In genomic region chr17:7241783-7242716, GRCh38 we compare ENCODE assay signal across 2 cellular contexts.
TF ChIP-seq lines count a peak whose summit lies in the region.

GABARAP (minus strand) TSS chr17:7242449; CDS start chr17:7242330, 119 bp downstream.

TF ChIP-seq in A549, 52 proteins besides CTCF, POLR2A, EP300 and RAD21 (continued from another document):
- peak; percentile 92 for TF ChIP-seq PBX3 (IDR thresholded peaks at IDR 0.05)
- 0 out of 2 replicates have a peak, but pooled peaks have one; percentile 2 for TF ChIP-seq USF2 (IDR thresholded peaks at IDR 0.05)
- TF ChIP-seq, protein P1, sequence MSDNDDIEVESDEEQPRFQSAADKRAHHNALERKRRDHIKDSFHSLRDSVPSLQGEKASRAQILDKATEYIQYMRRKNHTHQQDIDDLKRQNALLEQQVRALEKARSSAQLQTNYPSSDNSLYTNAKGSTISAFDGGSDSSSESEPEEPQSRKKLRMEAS (IDR thresholded peaks at IDR 0.05), result peak; percentile 31; the same call in 1 of the 2 replicates
- TF ChIP-seq RCOR1 (IDR thresholded peaks at IDR 0.05; ENCODE audit: low read depth, low read length), result no peak
- no peak for TF ChIP-seq KDM5A (IDR thresholded peaks at IDR 0.05)
- TF ChIP-seq, protein P2, sequence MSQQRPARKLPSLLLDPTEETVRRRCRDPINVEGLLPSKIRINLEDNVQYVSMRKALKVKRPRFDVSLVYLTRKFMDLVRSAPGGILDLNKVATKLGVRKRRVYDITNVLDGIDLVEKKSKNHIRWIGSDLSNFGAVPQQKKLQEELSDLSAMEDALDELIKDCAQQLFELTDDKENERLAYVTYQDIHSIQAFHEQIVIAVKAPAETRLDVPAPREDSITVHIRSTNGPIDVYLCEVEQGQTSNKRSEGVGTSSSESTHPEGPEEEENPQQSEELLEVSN (IDR thresholded peaks at IDR 0.05; ENCODE audit: borderline replicate concordance, low read depth), result peak; percentile 72
- no peak for TF ChIP-seq FOXS1 (CRISPR knock-in tag; IDR thresholded peaks at IDR 0.05)
- peak; percentile 81 for TF ChIP-seq PHF8 (IDR thresholded peaks at IDR 0.05; ENCODE audit: borderline replicate concordance, low read depth)
- TF ChIP-seq MYC (IDR thresholded peaks at IDR 0.05; ENCODE audit: borderline replicate concordance, low read length), result peak; percentile 47; the same call in 1 of the 2 replicates
- TF ChIP-seq, protein P3, sequence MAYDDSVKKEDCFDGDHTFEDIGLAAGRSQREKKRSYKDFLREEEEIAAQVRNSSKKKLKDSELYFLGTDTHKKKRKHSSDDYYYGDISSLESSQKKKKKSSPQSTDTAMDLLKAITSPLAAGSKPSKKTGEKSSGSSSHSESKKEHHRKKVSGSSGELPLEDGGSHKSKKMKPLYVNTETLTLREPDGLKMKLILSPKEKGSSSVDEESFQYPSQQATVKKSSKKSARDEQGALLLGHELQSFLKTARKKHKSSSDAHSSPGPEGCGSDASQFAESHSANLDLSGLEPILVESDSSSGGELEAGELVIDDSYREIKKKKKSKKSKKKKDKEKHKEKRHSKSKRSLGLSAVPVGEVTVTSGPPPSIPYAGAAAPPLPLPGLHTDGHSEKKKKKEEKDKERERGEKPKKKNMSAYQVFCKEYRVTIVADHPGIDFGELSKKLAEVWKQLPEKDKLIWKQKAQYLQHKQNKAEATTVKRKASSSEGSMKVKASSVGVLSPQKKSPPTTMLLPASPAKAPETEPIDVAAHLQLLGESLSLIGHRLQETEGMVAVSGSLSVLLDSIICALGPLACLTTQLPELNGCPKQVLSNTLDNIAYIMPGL (CRISPR knock-in tag; IDR thresholded peaks at IDR 0.05; ENCODE audit: borderline replicate concordance), result no peak

TF ChIP-seq in H1, 55 proteins besides CTCF, POLR2A, EP300 and RAD21 (continued from another document and continues in another):
- no peak; the same call in none of the 2 replicates for TF ChIP-seq TAF1 (IDR thresholded peaks at IDR 0.05; ENCODE audit: low read depth, low read length)
- no peak for TF ChIP-seq SRF (IDR thresholded peaks at IDR 0.05; ENCODE audit: low read depth, low read length)
- TF ChIP-seq BACH1 (IDR thresholded peaks at IDR 0.05; ENCODE audit: low read length), result no peak
- TF ChIP-seq HDAC6 (IDR thresholded peaks at IDR 0.05; ENCODE audit: low read depth, low read length), result no peak
- peak; percentile 13 for TF ChIP-seq TAF7 (optimal IDR thresholded peaks at IDR 0.05; ENCODE audit: borderline replicate concordance, low read depth, low read length)
- TF ChIP-seq GABPA (IDR thresholded peaks at IDR 0.05; ENCODE audit: borderline replicate concordance, insufficient read depth, low read length), result no peak
- TF ChIP-seq TBP (IDR thresholded peaks at IDR 0.05; ENCODE audit: low read depth, low read length), result no peak
- TF ChIP-seq SP1 (IDR thresholded peaks at IDR 0.05; ENCODE audit: low read depth, low read length), result no peak
- TF ChIP-seq CEBPB (IDR thresholded peaks at IDR 0.05; ENCODE audit: low read depth, low read length), result no peak
- TF ChIP-seq NRF1 (IDR thresholded peaks at IDR 0.05; ENCODE audit: low read depth, low read length), result no peak
- no peak for TF ChIP-seq SIX5 (IDR thresholded peaks at IDR 0.05; ENCODE audit: low read depth, low read length)
- TF ChIP-seq, protein P2 (IDR thresholded peaks at IDR 0.05), result no peak
- peak; percentile 71; the same call in 1 of the 2 replicates for TF ChIP-seq EGR1 (IDR thresholded peaks at IDR 0.05; ENCODE audit: borderline replicate concordance, low read depth, low read length)
- no peak for TF ChIP-seq RNF2 (IDR thresholded peaks at IDR 0.05; ENCODE audit: borderline replicate concordance, low read depth, low read length, missing control alignments, poor library complexity, severe bottlenecking)
- no peak for TF ChIP-seq KDM4A (IDR thresholded peaks at IDR 0.05; ENCODE audit: low read depth, low read length, severe bottlenecking)
- no peak for TF ChIP-seq SP2 (IDR thresholded peaks at IDR 0.05; ENCODE audit: low read length)
- TF ChIP-seq ATF3 (IDR thresholded peaks at IDR 0.05; ENCODE audit: insufficient read depth, low read depth, low read length), result no peak
- no peak for TF ChIP-seq ASH2L (IDR thresholded peaks at IDR 0.05; ENCODE audit: low read length)
- no peak for TF ChIP-seq TEAD4 (IDR thresholded peaks at IDR 0.05; ENCODE audit: low read depth, low read length)
- TF ChIP-seq KDM5A (IDR thresholded peaks at IDR 0.05; ENCODE audit: low read length), result no peak
- no peak for TF ChIP-seq CBX5 (IDR thresholded peaks at IDR 0.05; ENCODE audit: low read depth, low read length)
- TF ChIP-seq CHD1 (IDR thresholded peaks at IDR 0.05; ENCODE audit: low read depth, low read length), result no peak
- no peak for TF ChIP-seq ATF2 (IDR thresholded peaks at IDR 0.05; ENCODE audit: low read length)
- peak; percentile 11; the same call in 1 of the 2 replicates for TF ChIP-seq PHF8 (conservative IDR thresholded peaks at IDR 0.05; ENCODE audit: low read depth, low read length)
- peak; percentile 80 for TF ChIP-seq CREB1 (IDR thresholded peaks at IDR 0.05)
- no peak for TF ChIP-seq CTBP2 (IDR thresholded peaks at IDR 0.05; ENCODE audit: borderline replicate concordance, insufficient read depth, insufficient read length, low read length)
- TF ChIP-seq TCF12 (IDR thresholded peaks at IDR 0.05; ENCODE audit: low read depth, low read length), result no peak
- TF ChIP-seq JUN (IDR thresholded peaks at IDR 0.05; ENCODE audit: low read depth, low read length), result no peak
- no peak for TF ChIP-seq EZH2 (IDR thresholded peaks at IDR 0.05; ENCODE audit: low read depth, low read length, severe bottlenecking)
- TF ChIP-seq YY1 (IDR thresholded peaks at IDR 0.05; ENCODE audit: low read depth, low read length), result no peak
- peak; percentile 11 for TF ChIP-seq POLR2AphosphoS5 (IDR thresholded peaks at IDR 0.05; ENCODE audit: low read depth, low read length)
- TF ChIP-seq RFX5 (IDR thresholded peaks at IDR 0.05; ENCODE audit: borderline replicate concordance, low read depth, low read length), result no peak
- no peak for TF ChIP-seq CBX8 (IDR thresholded peaks at IDR 0.05; ENCODE audit: borderline replicate concordance, low read depth, low read length)
- no peak for TF ChIP-seq SAP30 (IDR thresholded peaks at IDR 0.05; ENCODE audit: insufficient read depth, insufficient replicate concordance, low read length)
- TF ChIP-seq RBBP5 (IDR thresholded peaks at IDR 0.05; ENCODE audit: borderline replicate concordance, low read depth, low read length), result 0 out of 2 replicates have a peak, but pooled peaks have one; percentile 43
- no peak for TF ChIP-seq POU5F1 (IDR thresholded peaks at IDR 0.05; ENCODE audit: low read depth, low read length)
- no peak for TF ChIP-seq JUND (IDR thresholded peaks at IDR 0.05; ENCODE audit: low read length)
- no peak for TF ChIP-seq USF2 (IDR thresholded peaks at IDR 0.05; ENCODE audit: low read length)
- TF ChIP-seq SIRT6 (IDR thresholded peaks at IDR 0.05; ENCODE audit: low read length), result no peak
- peak; percentile 95 for TF ChIP-seq FOSL1 (IDR thresholded peaks at IDR 0.05; ENCODE audit: insufficient read depth, low read depth, low read length)
- TF ChIP-seq, protein P1 (IDR thresholded peaks at IDR 0.05), result peak; percentile 49
- 0 out of 4 replicates have a peak, but pooled peaks of 1 of the 2 experiments have one; percentile 27 for TF ChIP-seq SIN3A (conservative IDR thresholded peaks at IDR 0.05 in 1 of 2, IDR thresholded peaks at IDR 0.05 in 1 of 2; ENCODE audit: low read depth in 1 of 2, low read length in 2 of 2)
- TF ChIP-seq CHD7 (IDR thresholded peaks at IDR 0.05; ENCODE audit: insufficient replicate concordance, low read length), result no peak
- no peak for TF ChIP-seq SUZ12 (IDR thresholded peaks at IDR 0.05; ENCODE audit: low read length)
- TF ChIP-seq ZNF274 (IDR thresholded peaks at IDR 0.05; ENCODE audit: borderline replicate concordance, extremely low read depth, low read length), result no peak
